ENCODE assay signal across 17 cellular contexts in the genomic region with DNA sequence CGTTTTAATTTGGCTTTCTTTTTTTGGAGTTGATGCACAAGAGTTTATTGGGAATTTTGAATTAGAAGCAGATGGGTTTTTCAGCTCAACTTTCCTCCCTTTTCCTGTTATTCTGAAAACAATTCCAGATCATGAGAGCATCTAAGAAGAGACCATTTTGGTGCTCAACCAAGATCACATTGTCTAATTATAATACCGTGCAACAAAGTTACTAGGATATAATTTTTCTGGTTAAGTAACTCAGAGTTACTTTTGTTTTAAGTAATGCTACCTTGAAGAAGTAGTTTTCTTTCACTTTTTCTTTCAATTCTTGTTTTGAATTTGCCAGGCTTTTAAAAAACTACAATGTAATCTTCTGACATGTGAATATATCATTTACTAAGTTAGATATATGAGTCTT.
A peak's percentile ranks its signal among the peaks of the same experiment; 100 is the strongest.
DNase-seq lines count a peak whose midpoint lies in the region; ATAC-seq, FAIRE-seq and TF ChIP-seq lines count a peak whose summit lies in the region.
"Had no signal": no experiment of that assay in that cellular context is flagged by ENCODE, and none has a peak within 500 bp of the region (broad histone marks: within the 10 kb centered on the region; RNA-seq: fewer than 3 reads in every experiment).

No MANE protein-coding gene starts in this region.

- peaks cover 18% of the 10 kb centered on the region for H3K4me1 ChIP-seq in GM23248 (ENCODE audit: insufficient read depth)
- H3K4me1 ChIP-seq in astrocyte (ENCODE audit: insufficient read depth, low read length) = no peaks in the 10 kb centered on the region
- H3K4me1 ChIP-seq: sigmoid colon, SJCRH30, upper lobe of right lung had no signal

- H3K79me2 ChIP-seq in GM23248 (ENCODE audit: insufficient read depth) (no peaks in the 10 kb centered on the region), astrocyte (ENCODE audit: insufficient read depth, low read length) (no peaks in the 10 kb centered on the region)

- H4K20me1 ChIP-seq in GM23248 (ENCODE audit: insufficient read depth) (no peaks in the 10 kb centered on the region), astrocyte (ENCODE audit: insufficient read depth, low read length) (no peaks in the 10 kb centered on the region)

- in situ Hi-C loops in GM23248 (cut with MboI) = no loop called here

- no peaks in the 10 kb centered on the region for H3K9me3 Mint-ChIP-seq in activated T-cell treated with anti-CD3 and anti-CD28 coated beads, Interleukin-2, amount 50 U/mL, for 72 hours
- peaks cover 7% of the 10 kb centered on the region for H3K9me3 Mint-ChIP-seq in astrocyte (ENCODE audit: unreplicated experiment)
- no peaks in the 10 kb centered on the region for H3K9me3 Mint-ChIP-seq in stimulated activated effector memory CD8-positive, alpha-beta T cell treated with anti-CD3 and anti-CD28 coated beads, Interleukin-12 subunit alpha, Interleukin-12 subunit beta, amount 100 ng/mL, for 72 hours
- H3K9me3 Mint-ChIP-seq in osteocyte (ENCODE audit: unreplicated experiment) = peaks cover 5% of the 10 kb centered on the region
- H3K9me3 Mint-ChIP-seq: stimulated activated naive B cell treated with anti-CD40 and anti-IgM and Interleukin-4, amounts not matched to agents 10 μg/mL and 1 μg/mL and 100 μg/mL, for 72 hours had no signal

- H3K4me2 ChIP-seq in GM23248 (ENCODE audit: unreplicated experiment) (peak overlapping the region; percentile 76), astrocyte (ENCODE audit: low read length) (no peak overlapping the region)
- H3K4me2 ChIP-seq: KMS-11 had no signal

- H3K27ac Mint-ChIP-seq in activated T-cell treated with anti-CD3 and anti-CD28 coated beads, Interleukin-2, amount 50 U/mL, for 72 hours = no peak overlapping the region
- H3K27ac Mint-ChIP-seq in astrocyte (ENCODE audit: unreplicated experiment) (no peak overlapping the region), osteocyte (ENCODE audit: unreplicated experiment) (no peak overlapping the region)
- no peak overlapping the region for H3K27ac Mint-ChIP-seq in stimulated activated effector memory CD8-positive, alpha-beta T cell treated with anti-CD3 and anti-CD28 coated beads, Interleukin-12 subunit alpha, Interleukin-12 subunit beta, amount 100 ng/mL, for 72 hours
- H3K27ac Mint-ChIP-seq: stimulated activated naive B cell treated with anti-CD40 and anti-IgM and Interleukin-4, amounts not matched to agents 10 μg/mL and 1 μg/mL and 100 μg/mL, for 72 hours had no signal

- H3K9me2 ChIP-seq in GM23248 (ENCODE audit: insufficient read depth) = no peaks in the 10 kb centered on the region

- H3F3A ChIP-seq in GM23248 (ENCODE audit: insufficient read depth) = no peaks in the 10 kb centered on the region

- peak; percentile 43 to 73 for ATAC-seq in activated T-cell treated with anti-CD3 and anti-CD28 coated beads, Interleukin-2, amount 50 U/mL, for 72 hours (replicated peaks in 1 of 2)
- ATAC-seq in stimulated activated effector memory CD8-positive, alpha-beta T cell treated with anti-CD3 and anti-CD28 coated beads, Interleukin-12 subunit alpha, Interleukin-12 subunit beta, amount 100 ng/mL, for 72 hours = peak; percentile 66
- ATAC-seq: gastroesophageal sphincter; stimulated activated naive B cell treated with anti-CD40 and anti-IgM and Interleukin-4, amounts not matched to agents 10 μg/mL and 1 μg/mL and 100 μg/mL, for 72 hours; upper lobe of right lung had no signal

- H3K27ac ChIP-seq in GM23248 (no peak overlapping the region), astrocyte (ENCODE audit: low read depth, low read length) (no peak overlapping the region)
- H3K27ac ChIP-seq: KMS-11, neutrophil, SJCRH30, upper lobe of right lung had no signal

- H3K9ac ChIP-seq in GM23248 (peak overlapping the region; percentile 60), astrocyte (ENCODE audit: low read length) (no peak overlapping the region)
- H3K9ac ChIP-seq: KMS-11 had no signal

- H3K4me1 Mint-ChIP-seq in activated T-cell treated with anti-CD3 and anti-CD28 coated beads, Interleukin-2, amount 50 U/mL, for 72 hours (ENCODE audit: low read depth) = peaks cover 19% of the 10 kb centered on the region
- H3K4me1 Mint-ChIP-seq in astrocyte (ENCODE audit: low read depth, unreplicated experiment) = no peaks in the 10 kb centered on the region
- peaks cover 23% of the 10 kb centered on the region for H3K4me1 Mint-ChIP-seq in stimulated activated effector memory CD8-positive, alpha-beta T cell treated with anti-CD3 and anti-CD28 coated beads, Interleukin-12 subunit alpha, Interleukin-12 subunit beta, amount 100 ng/mL, for 72 hours
- H3K4me1 Mint-ChIP-seq in osteocyte (ENCODE audit: unreplicated experiment) = peaks cover 17% of the 10 kb centered on the region

- TF ChIP-seq CTCF in astrocyte (IDR thresholded peaks at IDR 0.05; ENCODE audit: insufficient read depth, low read depth, low read length) (no peak), osteocyte (IDR thresholded peaks at IDR 0.05) (no peak)

- H3K27me3 ChIP-seq in GM23248 (replicated peaks; ENCODE audit: insufficient read depth) (no peaks in the 10 kb centered on the region), astrocyte (ENCODE audit: insufficient read depth, low read length) (no peaks in the 10 kb centered on the region)
- H3K27me3 ChIP-seq: gastroesophageal sphincter, neutrophil, sigmoid colon, SJCRH30, upper lobe of right lung had no signal

- peak overlapping the region; percentile 24 to 67 for H3K4me3 Mint-ChIP-seq in activated T-cell treated with anti-CD3 and anti-CD28 coated beads, Interleukin-2, amount 50 U/mL, for 72 hours
- H3K4me3 Mint-ChIP-seq in astrocyte (ENCODE audit: unreplicated experiment) (no peak overlapping the region), osteocyte (ENCODE audit: unreplicated experiment) (no peak overlapping the region)
- no peak overlapping the region for H3K4me3 Mint-ChIP-seq in stimulated activated effector memory CD8-positive, alpha-beta T cell treated with anti-CD3 and anti-CD28 coated beads, Interleukin-12 subunit alpha, Interleukin-12 subunit beta, amount 100 ng/mL, for 72 hours
- H3K4me3 Mint-ChIP-seq: stimulated activated naive B cell treated with anti-CD40 and anti-IgM and Interleukin-4, amounts not matched to agents 10 μg/mL and 1 μg/mL and 100 μg/mL, for 72 hours had no signal

- no peaks in the 10 kb centered on the region for H3K36me3 Mint-ChIP-seq in activated T-cell treated with anti-CD3 and anti-CD28 coated beads, Interleukin-2, amount 50 U/mL, for 72 hours (ENCODE audit: insufficient read depth in 2 of 2)
- H3K36me3 Mint-ChIP-seq in astrocyte (ENCODE audit: low read depth, unreplicated experiment) = no peaks in the 10 kb centered on the region
- no peaks in the 10 kb centered on the region for H3K36me3 Mint-ChIP-seq in stimulated activated effector memory CD8-positive, alpha-beta T cell treated with anti-CD3 and anti-CD28 coated beads, Interleukin-12 subunit alpha, Interleukin-12 subunit beta, amount 100 ng/mL, for 72 hours
- H3K36me3 Mint-ChIP-seq in osteocyte (ENCODE audit: unreplicated experiment) = peaks cover 4% of the 10 kb centered on the region
- H3K36me3 Mint-ChIP-seq: stimulated activated naive B cell treated with anti-CD40 and anti-IgM and Interleukin-4, amounts not matched to agents 10 μg/mL and 1 μg/mL and 100 μg/mL, for 72 hours had no signal

- H3K4me3 ChIP-seq in GM23248 = peak overlapping the region; percentile 42
- H3K4me3 ChIP-seq in astrocyte (ENCODE audit: insufficient read depth, low read depth, low read length) = no peak overlapping the region
- H3K4me3 ChIP-seq: gastroesophageal sphincter, sigmoid colon, SJCRH30, upper lobe of right lung had no signal

- DNase-seq in activated T-cell treated with anti-CD3 and anti-CD28 coated beads, Interleukin-2, amount 50 U/mL, for 72 hours = no peak
- DNase-seq in activated T-cell treated with anti-CD3 and anti-CD28 coated beads, Interleukin-2, amount 50 U/mL, for 48 hours = no peak
- DNase-seq in GM23248 (peak; percentile 15), astrocyte (ENCODE audit: low read depth) (no peak), SKM-1 treated with dmso at 0.1 percent for 144 hours (lab: John Stamatoyannopoulos, UW; ENCODE audit: unreplicated experiment) (no peak), kidney glomerular epithelial cell (lab: John Stamatoyannopoulos, UW) (no peak), osteocyte (ENCODE audit: extremely low spot score, unreplicated experiment) (no peak)
- no peak for DNase-seq in stimulated activated effector memory CD8-positive, alpha-beta T cell treated with anti-CD3 and anti-CD28 coated beads, Interleukin-12 subunit alpha, Interleukin-12 subunit beta, amount 100 ng/mL, for 72 hours (ENCODE audit: low spot score in 2 of 2)
- DNase-seq: AML-193; NCI-H1417 treated with DMSO at 0.1 percent for 48 hours; sigmoid colon; SJCRH30; stimulated activated naive B cell treated with anti-CD40 and anti-IgM and Interleukin-4, amounts not matched to agents 10 μg/mL and 1 μg/mL and 100 μg/mL, for 72 hours; upper lobe of right lung had no signal

- no peaks in the 10 kb centered on the region for H3K36me3 ChIP-seq in GM23248 (ENCODE audit: low read depth)
- no peaks in the 10 kb centered on the region for H3K36me3 ChIP-seq in astrocyte (ENCODE audit: insufficient read depth, low read length)
- H3K36me3 ChIP-seq: gastroesophageal sphincter, neutrophil, sigmoid colon, SJCRH30, upper lobe of right lung had no signal

- H3K27me3 Mint-ChIP-seq in activated T-cell treated with anti-CD3 and anti-CD28 coated beads, Interleukin-2, amount 50 U/mL, for 72 hours (ENCODE audit: low read depth) = no peaks in the 10 kb centered on the region
- H3K27me3 Mint-ChIP-seq in astrocyte (ENCODE audit: low read depth, unreplicated experiment) (peaks cover under 1% of the 10 kb centered on the region), osteocyte (ENCODE audit: unreplicated experiment) (no peaks in the 10 kb centered on the region)
- H3K27me3 Mint-ChIP-seq: stimulated activated naive B cell treated with anti-CD40 and anti-IgM and Interleukin-4, amounts not matched to agents 10 μg/mL and 1 μg/mL and 100 μg/mL, for 72 hours had no signal

- peak; percentile 13 for FAIRE-seq in astrocyte (lab: Jason Lieb, UNC)

- no peaks in the 10 kb centered on the region for H3K9me3 ChIP-seq in GM23248 (ENCODE audit: low read depth)
- no peaks in the 10 kb centered on the region for H3K9me3 ChIP-seq in astrocyte (ENCODE audit: insufficient read depth, low read depth, low read length)
- H3K9me3 ChIP-seq: gastroesophageal sphincter, neutrophil, sigmoid colon, SJCRH30, upper lobe of right lung had no signal

- H2AFZ ChIP-seq in GM23248 (peak overlapping the region; percentile 95), astrocyte (ENCODE audit: low read depth, low read length) (no peak overlapping the region)

- WGBS in GM23248 (ENCODE audit: low coverage in 1 of 2, low lambda C conversion rate in 2 of 2, missing lambda C conversion rate in 2 of 2), 2 experiments = 3% methylated on average over 2 of the region's 2 CpGs

Comparison
In these comparisons a context has a peak if more than half of its experiments do, and no peak if none do; other contexts are left out.
1. H3K4me3 Mint-ChIP-seq: peak in activated T-cell treated with anti-CD3 and anti-CD28 coated beads, Interleukin-2, amount 50 U/mL, for 72 hours (2 of 2); none in astrocyte (single experiment), stimulated activated effector memory CD8-positive, alpha-beta T cell treated with anti-CD3 and anti-CD28 coated beads, Interleukin-12 subunit alpha, Interleukin-12 subunit beta, amount 100 ng/mL, for 72 hours (single experiment) and osteocyte (single experiment).